Comparison of ENCODE assay signal across 25 cellular contexts in the genomic region with DNA sequence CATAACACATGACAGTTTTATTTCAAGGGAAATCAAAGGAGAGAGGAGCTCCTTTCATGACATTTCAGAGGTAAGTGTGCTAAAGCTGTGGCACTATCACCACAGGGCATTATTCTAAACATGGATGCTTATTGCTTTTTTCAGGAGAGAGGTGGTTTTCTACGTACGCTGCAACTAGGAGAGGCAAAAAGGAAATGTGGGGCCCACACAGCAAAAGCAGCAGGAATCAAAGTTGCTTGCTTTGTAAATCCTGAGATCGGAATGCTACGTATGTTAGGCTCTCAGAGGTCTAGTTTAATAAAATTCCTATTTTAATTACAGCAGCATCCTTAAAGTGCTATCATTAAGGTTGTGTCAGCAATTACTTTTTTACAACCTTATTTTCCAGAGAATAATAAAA.
"Had no signal": no experiment of that assay in that cellular context is flagged by ENCODE, and none has a peak within 500 bp of the region (broad histone marks: within the 10 kb centered on the region; RNA-seq: fewer than 3 reads in every experiment).

No MANE protein-coding gene starts in this region.

- H3K36me3 ChIP-seq: brain microvascular endothelial cell, left lung, tibial artery had no signal

- H2AFZ ChIP-seq: hepatocyte had no signal

- H3K27ac Mint-ChIP-seq: activated CD8-positive, alpha-beta memory T cell treated with anti-CD3 and anti-CD28 coated beads, Interleukin-2, amount 10 ng/mL, durations not matched to agents 7 days and 5 days; activated CD8-positive, alpha-beta T cell treated with anti-CD3 and anti-CD28 coated beads for 36 hours; activated naive CD4-positive, alpha-beta T cell treated with anti-CD3 and anti-CD28 coated beads, Interleukin-2, amount 50 U/mL, for 24 hours; dendritic cell treated with granulocyte-macrophage colony-stimulating factor and Interleukin-4, amounts not matched to agents 40 ng/mL and 50 ng/mL, for 4 days; mesothelial cell of epicardium; stimulated activated effector memory CD8-positive, alpha-beta T cell treated with anti-CD3 and anti-CD28 coated beads, Interleukin-12 subunit alpha, Interleukin-12 subunit beta, amount 100 ng/mL, for 72 hours; stimulated activated naive CD8-positive, alpha-beta T cell treated with anti-CD3 and anti-CD28 coated beads, Interleukin-15, amount 100 ng/mL, for 72 hours; T-helper 17 cell had no signal

- H3K9me3 ChIP-seq: left lung, tibial artery had no signal

- H3K4me2 ChIP-seq: hepatocyte had no signal

- H3K27ac ChIP-seq: brain microvascular endothelial cell, foreskin keratinocyte, hepatocyte, left lung, tibial artery had no signal

- H3K9me3 Mint-ChIP-seq: activated CD8-positive, alpha-beta T cell treated with anti-CD3 and anti-CD28 coated beads for 36 hours; activated naive CD4-positive, alpha-beta T cell treated with anti-CD3 and anti-CD28 coated beads, Interleukin-2, amount 50 U/mL, for 24 hours; dendritic cell treated with granulocyte-macrophage colony-stimulating factor and Interleukin-4, amounts not matched to agents 40 ng/mL and 50 ng/mL, for 4 days; naive thymus-derived CD8-positive, alpha-beta T cell; stimulated activated effector memory CD8-positive, alpha-beta T cell treated with anti-CD3 and anti-CD28 coated beads, Interleukin-12 subunit alpha, Interleukin-12 subunit beta, amount 100 ng/mL, for 72 hours had no signal

- H3K27me3 ChIP-seq: brain microvascular endothelial cell, hepatocyte, left lung, tibial artery had no signal

- H3K4me3 ChIP-seq: hepatocyte, left lung, tibial artery had no signal

- H3K4me1 ChIP-seq: foreskin keratinocyte, left lung, tibial artery had no signal

- H3K4me3 Mint-ChIP-seq: activated CD8-positive, alpha-beta memory T cell treated with anti-CD3 and anti-CD28 coated beads, Interleukin-2, amount 10 ng/mL, durations not matched to agents 7 days and 5 days; activated CD8-positive, alpha-beta T cell treated with anti-CD3 and anti-CD28 coated beads for 36 hours; activated naive CD4-positive, alpha-beta T cell treated with anti-CD3 and anti-CD28 coated beads, Interleukin-2, amount 50 U/mL, for 24 hours; dendritic cell treated with granulocyte-macrophage colony-stimulating factor and Interleukin-4, amounts not matched to agents 40 ng/mL and 50 ng/mL, for 4 days; mesothelial cell of epicardium; stimulated activated effector memory CD8-positive, alpha-beta T cell treated with anti-CD3 and anti-CD28 coated beads, Interleukin-12 subunit alpha, Interleukin-12 subunit beta, amount 100 ng/mL, for 72 hours; T-helper 17 cell had no signal

- H3K79me2 ChIP-seq: hepatocyte had no signal

- H3K27me3 Mint-ChIP-seq: activated CD8-positive, alpha-beta T cell treated with anti-CD3 and anti-CD28 coated beads for 36 hours; activated naive CD4-positive, alpha-beta T cell treated with anti-CD3 and anti-CD28 coated beads, Interleukin-2, amount 50 U/mL, for 24 hours; naive thymus-derived CD8-positive, alpha-beta T cell; stimulated activated naive CD8-positive, alpha-beta T cell treated with anti-CD3 and anti-CD28 coated beads, Interleukin-15, amount 100 ng/mL, for 72 hours had no signal

- ATAC-seq: activated CD8-positive, alpha-beta memory T cell treated with anti-CD3 and anti-CD28 coated beads, Interleukin-2, amount 10 ng/mL, durations not matched to agents 7 days and 5 days; activated CD8-positive, alpha-beta T cell treated with anti-CD3 and anti-CD28 coated beads for 36 hours; foreskin keratinocyte; left lung; naive thymus-derived CD8-positive, alpha-beta T cell; sciatic nerve; stimulated activated effector memory CD8-positive, alpha-beta T cell treated with anti-CD3 and anti-CD28 coated beads, Interleukin-12 subunit alpha, Interleukin-12 subunit beta, amount 100 ng/mL, for 72 hours; stimulated activated naive CD8-positive, alpha-beta T cell treated with anti-CD3 and anti-CD28 coated beads, Interleukin-15, amount 100 ng/mL, for 72 hours; T-helper 17 cell had no signal

- DNase-seq: activated CD4-positive, alpha-beta T cell treated with anti-CD3 and anti-CD28 coated beads for 48 hours; activated CD4-positive, CD25-positive, alpha-beta regulatory T cell; activated CD8-positive, alpha-beta memory T cell treated with anti-CD3 and anti-CD28 coated beads, Interleukin-2, amount 10 ng/mL, durations not matched to agents 7 days and 5 days; activated CD8-positive, alpha-beta T cell treated with anti-CD3 and anti-CD28 coated beads for 36 hours; activated gamma-delta T cell; activated T-cell treated with anti-CD3 and anti-CD28 coated beads for 4 hours; anterior cingulate cortex; brain microvascular endothelial cell; effector CD8-positive, alpha-beta T cell; foreskin keratinocyte; kidney glomerular epithelial cell; left lung; naive thymus-derived CD8-positive, alpha-beta T cell; posterior cingulate gyrus; small intestine; stimulated activated CD4-positive, alpha-beta T cell treated with anti-CD3 and anti-CD28 coated beads, Interleukin-2, amount 100 ng/mL, for 24 hours; stimulated activated naive CD8-positive, alpha-beta T cell treated with anti-CD3 and anti-CD28 coated beads, Interleukin-15, amount 100 ng/mL, for 72 hours; T-helper 17 cell; tibial artery had no signal

- FAIRE-seq: small intestine had no signal

- H3K36me3 Mint-ChIP-seq: activated CD8-positive, alpha-beta memory T cell treated with anti-CD3 and anti-CD28 coated beads, Interleukin-2, amount 10 ng/mL, durations not matched to agents 7 days and 5 days; mesothelial cell of epicardium; naive thymus-derived CD8-positive, alpha-beta T cell; stimulated activated effector memory CD8-positive, alpha-beta T cell treated with anti-CD3 and anti-CD28 coated beads, Interleukin-12 subunit alpha, Interleukin-12 subunit beta, amount 100 ng/mL, for 72 hours had no signal
